Comparison of ENCODE assay signal across 9 cellular contexts in the genomic region with DNA sequence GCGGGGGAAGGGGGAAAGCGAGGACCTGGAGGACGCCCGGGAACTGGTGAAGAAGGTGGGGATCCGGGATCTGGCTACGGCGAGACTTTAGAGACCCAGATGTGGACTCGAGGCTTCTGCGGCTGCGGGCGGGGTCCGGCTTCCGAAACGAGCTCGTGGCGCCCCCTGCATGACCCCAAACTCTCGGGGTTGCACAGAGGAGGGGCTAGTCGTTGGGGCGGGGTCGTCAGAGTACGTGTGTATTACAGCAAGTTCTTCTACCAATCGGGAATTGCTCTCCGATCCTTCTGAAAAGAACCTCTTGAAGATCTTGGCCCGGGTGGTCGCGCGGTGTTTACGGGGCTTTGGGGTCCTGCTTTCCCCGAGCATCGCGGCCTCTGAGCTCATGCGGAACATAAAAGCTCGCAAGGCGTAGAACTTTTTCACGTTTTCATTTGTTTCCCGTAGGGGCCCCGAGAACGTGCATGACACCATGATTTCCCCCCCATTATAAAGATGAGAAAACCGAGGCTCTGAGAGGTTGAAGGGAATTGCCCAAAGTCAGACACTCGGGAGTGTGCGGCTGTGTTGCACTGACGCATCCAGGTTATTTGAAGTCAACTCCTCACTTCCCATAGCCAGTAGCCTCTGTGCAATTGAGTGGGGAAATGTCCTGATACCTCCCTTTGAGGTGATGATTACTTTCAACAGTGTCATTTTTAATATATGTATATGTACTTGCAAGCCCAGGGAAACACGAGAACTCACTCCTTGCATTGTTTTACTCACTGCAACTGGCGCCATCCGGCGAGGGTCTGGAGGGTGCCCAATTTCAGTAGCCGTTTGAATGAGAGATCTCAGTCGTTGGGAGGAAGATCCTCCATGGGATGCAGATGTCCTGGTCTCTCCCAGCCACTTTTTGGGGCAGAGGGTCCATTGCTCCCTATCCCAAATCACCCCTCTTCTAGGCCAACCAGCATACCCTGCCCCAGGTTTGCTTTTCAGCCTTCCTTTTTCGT. TPM values are rescaled to one million over a fixed set of nuclear protein-coding genes. Genes with fewer than 3 reads are reported as not detected.
DNase-seq lines count a peak whose midpoint lies in the region; ATAC-seq and TF ChIP-seq lines count a peak whose summit lies in the region.
"Had no signal": no experiment of that assay in that cellular context is flagged by ENCODE, and none has a peak within 500 bp of the region (broad histone marks: within the 10 kb centered on the region; RNA-seq: fewer than 3 reads in every experiment).

Gene BEND4, minus strand, starts transcription at position 149 of the 998 bp plus-strand sequence. CDS start 512 bp downstream, outside the sequence.

- H3K36me3 Mint-ChIP-seq in osteocyte (ENCODE audit: unreplicated experiment) = no peaks in the 10 kb centered on the region

- peak within 1 kb of the TSS; percentile 65 for H3K4me3 ChIP-seq in HUES64 (ENCODE audit: low read length)
- peak within 1 kb of the TSS; percentile 72 for H3K4me3 ChIP-seq in coronary artery

- no peak within 1 kb of the TSS for H3K27ac Mint-ChIP-seq in osteocyte (ENCODE audit: unreplicated experiment)

- DNase-seq in COLO668 (lab: John Stamatoyannopoulos, UW; ENCODE audit: unreplicated experiment) (peak; percentile 21), coronary artery (ENCODE audit: low spot score) (no peak), osteocyte (ENCODE audit: extremely low spot score, unreplicated experiment) (no peak), GM03348 (ENCODE audit: low spot score) (no peak), NCI-H146 (lab: John Stamatoyannopoulos, UW) (no peak), NCI-H446 treated with DMSO at 0.1 percent for 48 hours (lab: John Stamatoyannopoulos, UW) (no peak)

- no peaks in the 10 kb centered on the region for H3K36me3 ChIP-seq in HUES64 (ENCODE audit: insufficient read depth, low read length)

- WGBS in HUES64 = 12% methylated on average over 48 of the region's 49 CpGs

- peaks cover 12% of the 10 kb centered on the region; the same call in 1 of the 2 replicates for H3K4me1 ChIP-seq in HUES64 (ENCODE audit: insufficient read depth, low read length)

- no peaks in the 10 kb centered on the region for H3K9me3 ChIP-seq in HUES64 (ENCODE audit: insufficient read depth, low read depth, low read length)

- no peaks in the 10 kb centered on the region for H3K9me3 Mint-ChIP-seq in osteocyte (ENCODE audit: unreplicated experiment)

- peak within 1 kb of the TSS; percentile 60 for H3K4me3 Mint-ChIP-seq in osteocyte (ENCODE audit: unreplicated experiment)

- peaks cover 48% of the 10 kb centered on the region for H3K27me3 ChIP-seq in HUES64 (ENCODE audit: insufficient read depth, low read length)

- peak within 1 kb of the TSS; percentile 40 for H3K27ac ChIP-seq in HUES64 (ENCODE audit: low read depth, low read length)
- no peak within 1 kb of the TSS for H3K27ac ChIP-seq in coronary artery

- TF ChIP-seq CTCF in coronary artery (IDR thresholded peaks at IDR 0.05) (no peak), osteocyte (IDR thresholded peaks at IDR 0.05) (no peak)

- H3K27me3 Mint-ChIP-seq in osteocyte (ENCODE audit: unreplicated experiment) = peaks cover 70% of the 10 kb centered on the region

- peaks cover 16% of the 10 kb centered on the region for H3K4me1 Mint-ChIP-seq in osteocyte (ENCODE audit: unreplicated experiment)

- peak within 1 kb of the TSS; percentile 65 for H3K9ac ChIP-seq in HUES64 (ENCODE audit: low read depth, low read length)

- peak; percentile 37 for ATAC-seq in GM19395 (IDR thresholded peaks at IDR 0.05; ENCODE audit: unreplicated experiment)

RNA-seq across cellular contexts. Expression of gene BEND4, which starts in this region (rescaled TPM):
- 15.9 TPM for polyA plus RNA-seq in HUES64 (2013, experiment 1 of 2)
- polyA plus RNA-seq in HUES64 (2013, experiment 2 of 2) = 13.2 TPM
- total RNA-seq in osteocyte = not detected in 2 replicates
- total RNA-seq: NCI-H460 had no signal
